ENCODE assay signal across 1 cellular context in the genomic region with DNA sequence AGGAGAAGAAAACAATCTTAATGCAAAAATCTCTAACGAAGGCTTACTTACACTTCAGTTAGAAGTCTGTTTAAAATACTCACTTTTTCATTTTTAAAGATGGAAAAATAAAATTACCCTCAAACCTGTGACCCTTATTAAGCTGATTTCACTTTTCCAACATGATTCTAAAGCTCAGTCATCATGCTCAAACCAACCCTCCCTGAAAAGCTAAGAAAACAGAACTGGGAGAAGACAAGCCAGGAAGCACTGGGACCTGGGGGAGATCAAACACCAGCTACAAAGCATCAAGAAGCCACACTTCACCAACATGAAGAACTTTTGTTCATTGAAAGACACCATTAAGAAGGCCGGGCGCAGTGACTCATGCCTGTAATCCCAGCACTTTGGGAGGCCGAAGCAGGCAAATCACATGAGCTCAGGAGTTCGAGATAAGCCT.
TF ChIP-seq lines count a peak whose summit lies in the region.

No MANE protein-coding gene starts in this region.

TF ChIP-seq in K562, 482 proteins besides CTCF, POLR2A, EP300 and RAD21 (continued from another document and continues in another):
- TF ChIP-seq, protein P1, sequence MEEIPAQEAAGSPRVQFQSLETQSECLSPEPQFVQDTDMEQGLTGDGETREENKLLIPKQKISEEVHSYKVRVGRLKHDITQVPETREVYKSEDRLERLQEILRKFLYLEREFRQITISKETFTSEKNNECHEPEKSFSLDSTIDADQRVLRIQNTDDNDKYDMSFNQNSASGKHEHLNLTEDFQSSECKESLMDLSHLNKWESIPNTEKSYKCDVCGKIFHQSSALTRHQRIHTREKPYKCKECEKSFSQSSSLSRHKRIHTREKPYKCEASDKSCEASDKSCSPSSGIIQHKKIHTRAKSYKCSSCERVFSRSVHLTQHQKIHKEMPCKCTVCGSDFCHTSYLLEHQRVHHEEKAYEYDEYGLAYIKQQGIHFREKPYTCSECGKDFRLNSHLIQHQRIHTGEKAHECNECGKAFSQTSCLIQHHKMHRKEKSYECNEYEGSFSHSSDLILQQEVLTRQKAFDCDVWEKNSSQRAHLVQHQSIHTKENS (CRISPR knock-in tag; IDR thresholded peaks at IDR 0.05), result no peak
- TF ChIP-seq, protein P2, sequence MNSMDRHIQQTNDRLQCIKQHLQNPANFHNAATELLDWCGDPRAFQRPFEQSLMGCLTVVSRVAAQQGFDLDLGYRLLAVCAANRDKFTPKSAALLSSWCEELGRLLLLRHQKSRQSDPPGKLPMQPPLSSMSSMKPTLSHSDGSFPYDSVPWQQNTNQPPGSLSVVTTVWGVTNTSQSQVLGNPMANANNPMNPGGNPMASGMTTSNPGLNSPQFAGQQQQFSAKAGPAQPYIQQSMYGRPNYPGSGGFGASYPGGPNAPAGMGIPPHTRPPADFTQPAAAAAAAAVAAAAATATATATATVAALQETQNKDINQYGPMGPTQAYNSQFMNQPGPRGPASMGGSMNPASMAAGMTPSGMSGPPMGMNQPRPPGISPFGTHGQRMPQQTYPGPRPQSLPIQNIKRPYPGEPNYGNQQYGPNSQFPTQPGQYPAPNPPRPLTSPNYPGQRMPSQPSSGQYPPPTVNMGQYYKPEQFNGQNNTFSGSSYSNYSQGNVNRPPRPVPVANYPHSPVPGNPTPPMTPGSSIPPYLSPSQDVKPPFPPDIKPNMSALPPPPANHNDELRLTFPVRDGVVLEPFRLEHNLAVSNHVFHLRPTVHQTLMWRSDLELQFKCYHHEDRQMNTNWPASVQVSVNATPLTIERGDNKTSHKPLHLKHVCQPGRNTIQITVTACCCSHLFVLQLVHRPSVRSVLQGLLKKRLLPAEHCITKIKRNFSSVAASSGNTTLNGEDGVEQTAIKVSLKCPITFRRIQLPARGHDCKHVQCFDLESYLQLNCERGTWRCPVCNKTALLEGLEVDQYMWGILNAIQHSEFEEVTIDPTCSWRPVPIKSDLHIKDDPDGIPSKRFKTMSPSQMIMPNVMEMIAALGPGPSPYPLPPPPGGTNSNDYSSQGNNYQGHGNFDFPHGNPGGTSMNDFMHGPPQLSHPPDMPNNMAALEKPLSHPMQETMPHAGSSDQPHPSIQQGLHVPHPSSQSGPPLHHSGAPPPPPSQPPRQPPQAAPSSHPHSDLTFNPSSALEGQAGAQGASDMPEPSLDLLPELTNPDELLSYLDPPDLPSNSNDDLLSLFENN (IDR thresholded peaks at IDR 0.05; ENCODE audit: low read depth in 2 of 2, low read length in 2 of 2), result no peak
- TF ChIP-seq, protein P3, sequence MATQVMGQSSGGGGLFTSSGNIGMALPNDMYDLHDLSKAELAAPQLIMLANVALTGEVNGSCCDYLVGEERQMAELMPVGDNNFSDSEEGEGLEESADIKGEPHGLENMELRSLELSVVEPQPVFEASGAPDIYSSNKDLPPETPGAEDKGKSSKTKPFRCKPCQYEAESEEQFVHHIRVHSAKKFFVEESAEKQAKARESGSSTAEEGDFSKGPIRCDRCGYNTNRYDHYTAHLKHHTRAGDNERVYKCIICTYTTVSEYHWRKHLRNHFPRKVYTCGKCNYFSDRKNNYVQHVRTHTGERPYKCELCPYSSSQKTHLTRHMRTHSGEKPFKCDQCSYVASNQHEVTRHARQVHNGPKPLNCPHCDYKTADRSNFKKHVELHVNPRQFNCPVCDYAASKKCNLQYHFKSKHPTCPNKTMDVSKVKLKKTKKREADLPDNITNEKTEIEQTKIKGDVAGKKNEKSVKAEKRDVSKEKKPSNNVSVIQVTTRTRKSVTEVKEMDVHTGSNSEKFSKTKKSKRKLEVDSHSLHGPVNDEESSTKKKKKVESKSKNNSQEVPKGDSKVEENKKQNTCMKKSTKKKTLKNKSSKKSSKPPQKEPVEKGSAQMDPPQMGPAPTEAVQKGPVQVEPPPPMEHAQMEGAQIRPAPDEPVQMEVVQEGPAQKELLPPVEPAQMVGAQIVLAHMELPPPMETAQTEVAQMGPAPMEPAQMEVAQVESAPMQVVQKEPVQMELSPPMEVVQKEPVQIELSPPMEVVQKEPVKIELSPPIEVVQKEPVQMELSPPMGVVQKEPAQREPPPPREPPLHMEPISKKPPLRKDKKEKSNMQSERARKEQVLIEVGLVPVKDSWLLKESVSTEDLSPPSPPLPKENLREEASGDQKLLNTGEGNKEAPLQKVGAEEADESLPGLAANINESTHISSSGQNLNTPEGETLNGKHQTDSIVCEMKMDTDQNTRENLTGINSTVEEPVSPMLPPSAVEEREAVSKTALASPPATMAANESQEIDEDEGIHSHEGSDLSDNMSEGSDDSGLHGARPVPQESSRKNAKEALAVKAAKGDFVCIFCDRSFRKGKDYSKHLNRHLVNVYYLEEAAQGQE (CRISPR knock-in tag; IDR thresholded peaks at IDR 0.05; ENCODE audit: low read depth), result no peak
- TF ChIP-seq, protein P4, sequence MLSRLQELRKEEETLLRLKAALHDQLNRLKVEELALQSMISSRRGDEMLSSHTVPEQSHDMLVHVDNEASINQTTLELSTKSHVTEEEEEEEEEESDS (CRISPR knock-in tag; IDR thresholded peaks at IDR 0.05), result no peak
- TF ChIP-seq, protein P5, sequence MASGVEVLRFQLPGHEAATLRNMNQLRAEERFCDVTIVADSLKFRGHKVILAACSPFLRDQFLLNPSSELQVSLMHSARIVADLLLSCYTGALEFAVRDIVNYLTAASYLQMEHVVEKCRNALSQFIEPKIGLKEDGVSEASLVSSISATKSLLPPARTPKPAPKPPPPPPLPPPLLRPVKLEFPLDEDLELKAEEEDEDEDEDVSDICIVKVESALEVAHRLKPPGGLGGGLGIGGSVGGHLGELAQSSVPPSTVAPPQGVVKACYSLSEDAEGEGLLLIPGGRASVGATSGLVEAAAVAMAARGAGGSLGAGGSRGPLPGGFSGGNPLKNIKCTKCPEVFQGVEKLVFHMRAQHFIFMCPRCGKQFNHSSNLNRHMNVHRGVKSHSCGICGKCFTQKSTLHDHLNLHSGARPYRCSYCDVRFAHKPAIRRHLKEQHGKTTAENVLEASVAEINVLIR (CRISPR knock-in tag; IDR thresholded peaks at IDR 0.05), result no peak
- TF ChIP-seq SRSF3 (IDR thresholded peaks at IDR 0.05; ENCODE audit: insufficient read depth, low read length) (no peak), CCAR2 (IDR thresholded peaks at IDR 0.05; ENCODE audit: low read depth, low read length) (no peak), NR1H2 (CRISPR knock-in tag; IDR thresholded peaks at IDR 0.05) (no peak), SMC3 (conservative IDR thresholded peaks at IDR 0.05; ENCODE audit: insufficient read depth, low read depth, low read length) (no peak), NR4A1 (CRISPR knock-in tag; IDR thresholded peaks at IDR 0.05) (no peak), NR4A1 (tag; IDR thresholded peaks at IDR 0.05) (no peak), ZNF253 (CRISPR knock-in tag; conservative IDR thresholded peaks at IDR 0.05) (no peak), ZNF134 (CRISPR knock-in tag; conservative IDR thresholded peaks at IDR 0.05) (no peak), SIN3B (IDR thresholded peaks at IDR 0.05; ENCODE audit: low read depth) (no peak), RNF2 (IDR thresholded peaks at IDR 0.05) (no peak), BRD4 (IDR thresholded peaks at IDR 0.05) (no peak), ELF4 (CRISPR knock-in tag; IDR thresholded peaks at IDR 0.05) (no peak), FOS (IDR thresholded peaks at IDR 0.05; ENCODE audit: extremely low read depth, insufficient read length) (no peak), MAFG (tag; conservative IDR thresholded peaks at IDR 0.05) (no peak), GTF2E2 (tag; IDR thresholded peaks at IDR 0.05) (no peak)
- TF ChIP-seq, protein P6, sequence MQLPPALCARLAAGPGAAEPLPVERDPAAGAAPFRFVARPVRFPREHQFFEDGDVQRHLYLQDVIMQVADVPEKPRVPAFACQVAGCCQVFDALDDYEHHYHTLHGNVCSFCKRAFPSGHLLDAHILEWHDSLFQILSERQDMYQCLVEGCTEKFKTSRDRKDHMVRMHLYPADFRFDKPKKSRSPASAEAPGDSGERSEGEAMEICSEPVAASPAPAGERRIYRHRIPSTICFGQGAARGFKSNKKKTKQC (CRISPR knock-in tag; IDR thresholded peaks at IDR 0.05), result no peak
- TF ChIP-seq, protein P7, sequence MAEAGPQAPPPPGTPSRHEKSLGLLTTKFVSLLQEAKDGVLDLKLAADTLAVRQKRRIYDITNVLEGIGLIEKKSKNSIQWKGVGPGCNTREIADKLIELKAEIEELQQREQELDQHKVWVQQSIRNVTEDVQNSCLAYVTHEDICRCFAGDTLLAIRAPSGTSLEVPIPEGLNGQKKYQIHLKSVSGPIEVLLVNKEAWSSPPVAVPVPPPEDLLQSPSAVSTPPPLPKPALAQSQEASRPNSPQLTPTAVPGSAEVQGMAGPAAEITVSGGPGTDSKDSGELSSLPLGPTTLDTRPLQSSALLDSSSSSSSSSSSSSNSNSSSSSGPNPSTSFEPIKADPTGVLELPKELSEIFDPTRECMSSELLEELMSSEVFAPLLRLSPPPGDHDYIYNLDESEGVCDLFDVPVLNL (CRISPR knock-in tag; IDR thresholded peaks at IDR 0.05; ENCODE audit: low read depth), result no peak
- TF ChIP-seq, protein P8, sequence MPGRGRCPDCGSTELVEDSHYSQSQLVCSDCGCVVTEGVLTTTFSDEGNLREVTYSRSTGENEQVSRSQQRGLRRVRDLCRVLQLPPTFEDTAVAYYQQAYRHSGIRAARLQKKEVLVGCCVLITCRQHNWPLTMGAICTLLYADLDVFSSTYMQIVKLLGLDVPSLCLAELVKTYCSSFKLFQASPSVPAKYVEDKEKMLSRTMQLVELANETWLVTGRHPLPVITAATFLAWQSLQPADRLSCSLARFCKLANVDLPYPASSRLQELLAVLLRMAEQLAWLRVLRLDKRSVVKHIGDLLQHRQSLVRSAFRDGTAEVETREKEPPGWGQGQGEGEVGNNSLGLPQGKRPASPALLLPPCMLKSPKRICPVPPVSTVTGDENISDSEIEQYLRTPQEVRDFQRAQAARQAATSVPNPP (IDR thresholded peaks at IDR 0.05; ENCODE audit: borderline replicate concordance, insufficient read depth, insufficient read length), result no peak
- TF ChIP-seq, protein P9, sequence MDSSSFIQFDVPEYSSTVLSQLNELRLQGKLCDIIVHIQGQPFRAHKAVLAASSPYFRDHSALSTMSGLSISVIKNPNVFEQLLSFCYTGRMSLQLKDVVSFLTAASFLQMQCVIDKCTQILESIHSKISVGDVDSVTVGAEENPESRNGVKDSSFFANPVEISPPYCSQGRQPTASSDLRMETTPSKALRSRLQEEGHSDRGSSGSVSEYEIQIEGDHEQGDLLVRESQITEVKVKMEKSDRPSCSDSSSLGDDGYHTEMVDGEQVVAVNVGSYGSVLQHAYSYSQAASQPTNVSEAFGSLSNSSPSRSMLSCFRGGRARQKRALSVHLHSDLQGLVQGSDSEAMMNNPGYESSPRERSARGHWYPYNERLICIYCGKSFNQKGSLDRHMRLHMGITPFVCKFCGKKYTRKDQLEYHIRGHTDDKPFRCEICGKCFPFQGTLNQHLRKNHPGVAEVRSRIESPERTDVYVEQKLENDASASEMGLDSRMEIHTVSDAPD (CRISPR knock-in tag; IDR thresholded peaks at IDR 0.05), result no peak
- TF ChIP-seq, protein P10, sequence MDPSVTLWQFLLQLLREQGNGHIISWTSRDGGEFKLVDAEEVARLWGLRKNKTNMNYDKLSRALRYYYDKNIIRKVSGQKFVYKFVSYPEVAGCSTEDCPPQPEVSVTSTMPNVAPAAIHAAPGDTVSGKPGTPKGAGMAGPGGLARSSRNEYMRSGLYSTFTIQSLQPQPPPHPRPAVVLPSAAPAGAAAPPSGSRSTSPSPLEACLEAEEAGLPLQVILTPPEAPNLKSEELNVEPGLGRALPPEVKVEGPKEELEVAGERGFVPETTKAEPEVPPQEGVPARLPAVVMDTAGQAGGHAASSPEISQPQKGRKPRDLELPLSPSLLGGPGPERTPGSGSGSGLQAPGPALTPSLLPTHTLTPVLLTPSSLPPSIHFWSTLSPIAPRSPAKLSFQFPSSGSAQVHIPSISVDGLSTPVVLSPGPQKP (CRISPR knock-in tag; IDR thresholded peaks at IDR 0.05), result no peak
- TF ChIP-seq, protein P11, sequence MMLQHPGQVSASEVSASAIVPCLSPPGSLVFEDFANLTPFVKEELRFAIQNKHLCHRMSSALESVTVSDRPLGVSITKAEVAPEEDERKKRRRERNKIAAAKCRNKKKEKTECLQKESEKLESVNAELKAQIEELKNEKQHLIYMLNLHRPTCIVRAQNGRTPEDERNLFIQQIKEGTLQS (IDR thresholded peaks at IDR 0.05), result peak; percentile 66
- TF ChIP-seq, protein P11 (CRISPR knock-in tag; conservative IDR thresholded peaks at IDR 0.05), result no peak
- TF ChIP-seq, protein P12, sequence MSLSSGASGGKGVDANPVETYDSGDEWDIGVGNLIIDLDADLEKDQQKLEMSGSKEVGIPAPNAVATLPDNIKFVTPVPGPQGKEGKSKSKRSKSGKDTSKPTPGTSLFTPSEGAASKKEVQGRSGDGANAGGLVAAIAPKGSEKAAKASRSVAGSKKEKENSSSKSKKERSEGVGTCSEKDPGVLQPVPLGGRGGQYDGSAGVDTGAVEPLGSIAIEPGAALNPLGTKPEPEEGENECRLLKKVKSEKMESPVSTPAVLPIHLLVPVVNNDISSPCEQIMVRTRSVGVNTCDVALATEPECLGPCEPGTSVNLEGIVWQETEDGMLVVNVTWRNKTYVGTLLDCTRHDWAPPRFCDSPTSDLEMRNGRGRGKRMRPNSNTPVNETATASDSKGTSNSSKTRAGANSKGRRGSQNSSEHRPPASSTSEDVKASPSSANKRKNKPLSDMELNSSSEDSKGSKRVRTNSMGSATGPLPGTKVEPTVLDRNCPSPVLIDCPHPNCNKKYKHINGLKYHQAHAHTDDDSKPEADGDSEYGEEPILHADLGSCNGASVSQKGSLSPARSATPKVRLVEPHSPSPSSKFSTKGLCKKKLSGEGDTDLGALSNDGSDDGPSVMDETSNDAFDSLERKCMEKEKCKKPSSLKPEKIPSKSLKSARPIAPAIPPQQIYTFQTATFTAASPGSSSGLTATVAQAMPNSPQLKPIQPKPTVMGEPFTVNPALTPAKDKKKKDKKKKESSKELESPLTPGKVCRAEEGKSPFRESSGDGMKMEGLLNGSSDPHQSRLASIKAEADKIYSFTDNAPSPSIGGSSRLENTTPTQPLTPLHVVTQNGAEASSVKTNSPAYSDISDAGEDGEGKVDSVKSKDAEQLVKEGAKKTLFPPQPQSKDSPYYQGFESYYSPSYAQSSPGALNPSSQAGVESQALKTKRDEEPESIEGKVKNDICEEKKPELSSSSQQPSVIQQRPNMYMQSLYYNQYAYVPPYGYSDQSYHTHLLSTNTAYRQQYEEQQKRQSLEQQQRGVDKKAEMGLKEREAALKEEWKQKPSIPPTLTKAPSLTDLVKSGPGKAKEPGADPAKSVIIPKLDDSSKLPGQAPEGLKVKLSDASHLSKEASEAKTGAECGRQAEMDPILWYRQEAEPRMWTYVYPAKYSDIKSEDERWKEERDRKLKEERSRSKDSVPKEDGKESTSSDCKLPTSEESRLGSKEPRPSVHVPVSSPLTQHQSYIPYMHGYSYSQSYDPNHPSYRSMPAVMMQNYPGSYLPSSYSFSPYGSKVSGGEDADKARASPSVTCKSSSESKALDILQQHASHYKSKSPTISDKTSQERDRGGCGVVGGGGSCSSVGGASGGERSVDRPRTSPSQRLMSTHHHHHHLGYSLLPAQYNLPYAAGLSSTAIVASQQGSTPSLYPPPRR (CRISPR knock-in tag; IDR thresholded peaks at IDR 0.05; ENCODE audit: borderline replicate concordance), result no peak
- TF ChIP-seq, protein P13, sequence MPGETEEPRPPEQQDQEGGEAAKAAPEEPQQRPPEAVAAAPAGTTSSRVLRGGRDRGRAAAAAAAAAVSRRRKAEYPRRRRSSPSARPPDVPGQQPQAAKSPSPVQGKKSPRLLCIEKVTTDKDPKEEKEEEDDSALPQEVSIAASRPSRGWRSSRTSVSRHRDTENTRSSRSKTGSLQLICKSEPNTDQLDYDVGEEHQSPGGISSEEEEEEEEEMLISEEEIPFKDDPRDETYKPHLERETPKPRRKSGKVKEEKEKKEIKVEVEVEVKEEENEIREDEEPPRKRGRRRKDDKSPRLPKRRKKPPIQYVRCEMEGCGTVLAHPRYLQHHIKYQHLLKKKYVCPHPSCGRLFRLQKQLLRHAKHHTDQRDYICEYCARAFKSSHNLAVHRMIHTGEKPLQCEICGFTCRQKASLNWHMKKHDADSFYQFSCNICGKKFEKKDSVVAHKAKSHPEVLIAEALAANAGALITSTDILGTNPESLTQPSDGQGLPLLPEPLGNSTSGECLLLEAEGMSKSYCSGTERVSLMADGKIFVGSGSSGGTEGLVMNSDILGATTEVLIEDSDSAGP (CRISPR knock-in tag; IDR thresholded peaks at IDR 0.05), result no peak
